ENCODE assay signal across 1 cellular context in the genomic region with DNA sequence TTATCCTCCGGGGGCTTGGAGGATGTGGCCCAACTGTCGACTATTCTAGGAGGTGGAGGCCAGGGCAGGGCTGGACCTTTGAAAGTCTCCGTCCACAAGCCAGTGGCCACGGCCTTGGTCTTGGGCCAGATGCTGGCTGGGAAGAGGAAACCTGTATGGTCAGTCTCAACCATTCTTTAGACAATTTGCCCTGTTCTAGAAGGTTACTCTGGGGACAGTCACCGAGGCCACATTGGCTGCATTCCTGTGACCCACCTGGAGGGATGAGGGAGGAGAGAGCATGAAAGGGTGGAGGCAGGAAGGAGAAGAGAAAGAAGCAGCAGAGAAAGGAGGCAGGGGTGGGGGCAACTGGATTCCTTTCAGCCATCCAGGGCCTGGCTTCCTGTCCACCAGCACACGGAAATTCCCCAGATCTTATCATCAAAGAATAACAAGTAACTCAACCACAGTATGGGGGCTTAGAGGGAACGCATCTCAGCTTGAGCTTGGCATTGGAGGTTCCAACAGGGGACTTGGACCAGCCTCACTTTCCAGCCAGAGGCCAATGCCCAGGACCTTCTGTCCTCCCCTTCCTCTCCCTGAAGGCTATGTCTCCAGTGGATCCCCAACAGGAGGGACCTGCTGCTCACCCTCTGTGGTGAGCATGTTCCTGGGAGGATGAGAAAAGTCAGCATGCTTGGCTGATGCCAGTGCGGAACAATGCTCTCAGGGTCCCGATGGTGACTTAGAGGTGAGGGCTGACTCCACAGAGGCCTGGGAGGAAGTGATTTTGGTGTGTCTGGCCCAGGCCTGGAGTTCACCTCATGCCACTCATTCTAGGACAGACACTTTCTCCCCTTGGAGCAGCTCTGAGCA.
TF ChIP-seq lines count a peak whose summit lies in the region.

No MANE protein-coding gene starts in this region.

TF ChIP-seq in HepG2, 621 proteins besides CTCF, POLR2A, EP300 and RAD21 (continued from another document and continues in another):
- TF ChIP-seq NR2F6 (IDR thresholded peaks at IDR 0.05) (no peak), NR2F6 (CRISPR knock-in tag; IDR thresholded peaks at IDR 0.05) (peak; percentile 42; the same call in 1 of the 2 replicates), FIP1L1 (IDR thresholded peaks at IDR 0.05; ENCODE audit: borderline replicate concordance, insufficient read depth, low read depth, low read length) (no peak), YY1 (IDR thresholded peaks at IDR 0.05; ENCODE audit: insufficient read depth, insufficient replicate concordance, low read depth, low read length) (no peak), CENPX (CRISPR knock-in tag; IDR thresholded peaks at IDR 0.05) (no peak), ZNF790 (CRISPR knock-in tag; IDR thresholded peaks at IDR 0.05; ENCODE audit: borderline replicate concordance) (no peak), NCOA1 (CRISPR knock-in tag; IDR thresholded peaks at IDR 0.05) (no peak), ZNF644 (CRISPR knock-in tag; IDR thresholded peaks at IDR 0.05; ENCODE audit: low read depth) (no peak), HDAC1 (CRISPR knock-in tag; IDR thresholded peaks at IDR 0.05) (peak; percentile 31; the same call in 1 of the 2 replicates), GATA4 (IDR thresholded peaks at IDR 0.05; ENCODE audit: borderline replicate concordance, low read depth) (0 out of 2 replicates have a peak, but pooled peaks have one; percentile 1), KDM6A (CRISPR knock-in tag; IDR thresholded peaks at IDR 0.05; ENCODE audit: low read depth) (peak; percentile 12; the same call in 1 of the 2 replicates), ZNF274 (CRISPR knock-in tag; IDR thresholded peaks at IDR 0.05) (peak; percentile 29; the same call in 1 of the 2 replicates), CCDC6 (CRISPR knock-in tag; IDR thresholded peaks at IDR 0.05) (no peak), ZNF605 (CRISPR knock-in tag; IDR thresholded peaks at IDR 0.05) (0 out of 2 replicates have a peak, but pooled peaks have one; percentile 19), FOXK2 (IDR thresholded peaks at IDR 0.05) (no peak), IKZF4 (CRISPR knock-in tag; IDR thresholded peaks at IDR 0.05; ENCODE audit: borderline replicate concordance, low read depth, not compliant biosample characterization) (no peak), ZBTB3 (CRISPR knock-in tag; IDR thresholded peaks at IDR 0.05; ENCODE audit: borderline replicate concordance, low read depth) (no peak), KDM1A (CRISPR knock-in tag; IDR thresholded peaks at IDR 0.05) (no peak), ZNF772 (CRISPR knock-in tag; IDR thresholded peaks at IDR 0.05) (no peak), ZNF792 (CRISPR knock-in tag; IDR thresholded peaks at IDR 0.05) (peak; percentile 20; the same call in 1 of the 2 replicates), CHD2 (IDR thresholded peaks at IDR 0.05; ENCODE audit: low read depth, low read length) (no peak), YEATS2 (CRISPR knock-in tag; IDR thresholded peaks at IDR 0.05; ENCODE audit: borderline replicate concordance) (peak; percentile 31; the same call in 1 of the 2 replicates), ZNF30 (CRISPR knock-in tag; IDR thresholded peaks at IDR 0.05) (no peak), ZNF24 (IDR thresholded peaks at IDR 0.05) (no peak), SP4 (CRISPR knock-in tag; IDR thresholded peaks at IDR 0.05) (no peak), ZNF761 (CRISPR knock-in tag; conservative IDR thresholded peaks at IDR 0.05) (no peak), FOXA3 (CRISPR knock-in tag; IDR thresholded peaks at IDR 0.05) (peak; percentile 32; the same call in 1 of the 2 replicates), KDM4B (CRISPR knock-in tag; IDR thresholded peaks at IDR 0.05) (no peak), SRY (CRISPR knock-in tag; IDR thresholded peaks at IDR 0.05) (no peak), GFI1 (CRISPR knock-in tag; IDR thresholded peaks at IDR 0.05; ENCODE audit: borderline replicate concordance) (no peak), ARID2 (CRISPR knock-in tag; IDR thresholded peaks at IDR 0.05; ENCODE audit: borderline replicate concordance) (peak; percentile 51; the same call in 1 of the 2 replicates), TBX3 (IDR thresholded peaks at IDR 0.05; ENCODE audit: borderline replicate concordance) (no peak)
- TF ChIP-seq, protein P1, sequence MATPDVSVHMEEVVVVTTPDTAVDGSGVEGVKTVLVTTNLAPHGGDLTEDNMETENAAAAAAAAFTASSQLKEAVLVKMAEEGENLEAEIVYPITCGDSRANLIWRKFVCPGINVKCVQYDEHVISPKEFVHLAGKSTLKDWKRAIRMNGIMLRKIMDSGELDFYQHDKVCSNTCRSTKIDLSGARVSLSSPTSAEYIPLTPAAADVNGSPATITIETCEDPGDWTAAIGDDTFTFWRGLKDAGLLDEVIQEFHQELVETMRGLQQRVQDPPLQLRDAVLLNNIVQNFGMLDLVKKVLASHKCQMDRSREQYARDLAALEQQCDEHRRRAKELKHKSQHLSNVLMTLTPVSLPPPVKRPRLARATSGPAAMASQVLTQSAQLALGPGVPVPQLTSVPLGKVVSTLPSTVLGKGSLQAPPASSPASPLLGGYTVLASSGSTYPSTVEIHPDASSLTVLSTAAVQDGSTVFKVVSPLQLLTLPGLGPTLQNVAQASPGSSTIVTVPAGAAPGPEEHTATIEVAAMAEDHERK (CRISPR knock-in tag; IDR thresholded peaks at IDR 0.05; ENCODE audit: low read depth): no peak
- TF ChIP-seq, protein P2, sequence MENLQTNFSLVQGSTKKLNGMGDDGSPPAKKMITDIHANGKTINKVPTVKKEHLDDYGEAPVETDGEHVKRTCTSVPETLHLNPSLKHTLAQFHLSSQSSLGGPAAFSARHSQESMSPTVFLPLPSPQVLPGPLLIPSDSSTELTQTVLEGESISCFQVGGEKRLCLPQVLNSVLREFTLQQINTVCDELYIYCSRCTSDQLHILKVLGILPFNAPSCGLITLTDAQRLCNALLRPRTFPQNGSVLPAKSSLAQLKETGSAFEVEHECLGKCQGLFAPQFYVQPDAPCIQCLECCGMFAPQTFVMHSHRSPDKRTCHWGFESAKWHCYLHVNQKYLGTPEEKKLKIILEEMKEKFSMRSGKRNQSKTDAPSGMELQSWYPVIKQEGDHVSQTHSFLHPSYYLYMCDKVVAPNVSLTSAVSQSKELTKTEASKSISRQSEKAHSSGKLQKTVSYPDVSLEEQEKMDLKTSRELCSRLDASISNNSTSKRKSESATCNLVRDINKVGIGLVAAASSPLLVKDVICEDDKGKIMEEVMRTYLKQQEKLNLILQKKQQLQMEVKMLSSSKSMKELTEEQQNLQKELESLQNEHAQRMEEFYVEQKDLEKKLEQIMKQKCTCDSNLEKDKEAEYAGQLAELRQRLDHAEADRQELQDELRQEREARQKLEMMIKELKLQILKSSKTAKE (CRISPR knock-in tag; IDR thresholded peaks at IDR 0.05; ENCODE audit: borderline replicate concordance): no peak
- TF ChIP-seq, protein P3, sequence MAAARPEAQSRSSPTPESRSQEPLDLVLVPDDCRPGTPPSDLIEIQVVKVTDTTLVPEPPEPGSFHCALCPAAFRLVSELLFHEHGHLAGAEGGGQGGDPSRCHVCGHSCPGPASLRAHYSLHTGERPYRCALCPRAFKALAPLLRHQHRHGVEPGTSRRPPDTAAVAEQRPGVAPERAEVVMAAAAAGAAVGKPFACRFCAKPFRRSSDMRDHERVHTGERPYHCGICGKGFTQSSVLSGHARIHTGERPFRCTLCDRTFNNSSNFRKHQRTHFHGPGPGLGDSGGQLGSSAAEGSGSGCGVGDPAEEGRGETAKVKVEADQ (CRISPR knock-in tag; IDR thresholded peaks at IDR 0.05; ENCODE audit: borderline replicate concordance): no peak
- TF ChIP-seq, protein P4, sequence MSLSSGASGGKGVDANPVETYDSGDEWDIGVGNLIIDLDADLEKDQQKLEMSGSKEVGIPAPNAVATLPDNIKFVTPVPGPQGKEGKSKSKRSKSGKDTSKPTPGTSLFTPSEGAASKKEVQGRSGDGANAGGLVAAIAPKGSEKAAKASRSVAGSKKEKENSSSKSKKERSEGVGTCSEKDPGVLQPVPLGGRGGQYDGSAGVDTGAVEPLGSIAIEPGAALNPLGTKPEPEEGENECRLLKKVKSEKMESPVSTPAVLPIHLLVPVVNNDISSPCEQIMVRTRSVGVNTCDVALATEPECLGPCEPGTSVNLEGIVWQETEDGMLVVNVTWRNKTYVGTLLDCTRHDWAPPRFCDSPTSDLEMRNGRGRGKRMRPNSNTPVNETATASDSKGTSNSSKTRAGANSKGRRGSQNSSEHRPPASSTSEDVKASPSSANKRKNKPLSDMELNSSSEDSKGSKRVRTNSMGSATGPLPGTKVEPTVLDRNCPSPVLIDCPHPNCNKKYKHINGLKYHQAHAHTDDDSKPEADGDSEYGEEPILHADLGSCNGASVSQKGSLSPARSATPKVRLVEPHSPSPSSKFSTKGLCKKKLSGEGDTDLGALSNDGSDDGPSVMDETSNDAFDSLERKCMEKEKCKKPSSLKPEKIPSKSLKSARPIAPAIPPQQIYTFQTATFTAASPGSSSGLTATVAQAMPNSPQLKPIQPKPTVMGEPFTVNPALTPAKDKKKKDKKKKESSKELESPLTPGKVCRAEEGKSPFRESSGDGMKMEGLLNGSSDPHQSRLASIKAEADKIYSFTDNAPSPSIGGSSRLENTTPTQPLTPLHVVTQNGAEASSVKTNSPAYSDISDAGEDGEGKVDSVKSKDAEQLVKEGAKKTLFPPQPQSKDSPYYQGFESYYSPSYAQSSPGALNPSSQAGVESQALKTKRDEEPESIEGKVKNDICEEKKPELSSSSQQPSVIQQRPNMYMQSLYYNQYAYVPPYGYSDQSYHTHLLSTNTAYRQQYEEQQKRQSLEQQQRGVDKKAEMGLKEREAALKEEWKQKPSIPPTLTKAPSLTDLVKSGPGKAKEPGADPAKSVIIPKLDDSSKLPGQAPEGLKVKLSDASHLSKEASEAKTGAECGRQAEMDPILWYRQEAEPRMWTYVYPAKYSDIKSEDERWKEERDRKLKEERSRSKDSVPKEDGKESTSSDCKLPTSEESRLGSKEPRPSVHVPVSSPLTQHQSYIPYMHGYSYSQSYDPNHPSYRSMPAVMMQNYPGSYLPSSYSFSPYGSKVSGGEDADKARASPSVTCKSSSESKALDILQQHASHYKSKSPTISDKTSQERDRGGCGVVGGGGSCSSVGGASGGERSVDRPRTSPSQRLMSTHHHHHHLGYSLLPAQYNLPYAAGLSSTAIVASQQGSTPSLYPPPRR (CRISPR knock-in tag; IDR thresholded peaks at IDR 0.05; ENCODE audit: borderline replicate concordance): no peak
- TF ChIP-seq, protein P5, sequence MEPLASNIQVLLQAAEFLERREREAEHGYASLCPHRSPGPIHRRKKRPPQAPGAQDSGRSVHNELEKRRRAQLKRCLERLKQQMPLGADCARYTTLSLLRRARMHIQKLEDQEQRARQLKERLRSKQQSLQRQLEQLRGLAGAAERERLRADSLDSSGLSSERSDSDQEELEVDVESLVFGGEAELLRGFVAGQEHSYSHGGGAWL (CRISPR knock-in tag; IDR thresholded peaks at IDR 0.05): no peak
- TF ChIP-seq, protein P6, sequence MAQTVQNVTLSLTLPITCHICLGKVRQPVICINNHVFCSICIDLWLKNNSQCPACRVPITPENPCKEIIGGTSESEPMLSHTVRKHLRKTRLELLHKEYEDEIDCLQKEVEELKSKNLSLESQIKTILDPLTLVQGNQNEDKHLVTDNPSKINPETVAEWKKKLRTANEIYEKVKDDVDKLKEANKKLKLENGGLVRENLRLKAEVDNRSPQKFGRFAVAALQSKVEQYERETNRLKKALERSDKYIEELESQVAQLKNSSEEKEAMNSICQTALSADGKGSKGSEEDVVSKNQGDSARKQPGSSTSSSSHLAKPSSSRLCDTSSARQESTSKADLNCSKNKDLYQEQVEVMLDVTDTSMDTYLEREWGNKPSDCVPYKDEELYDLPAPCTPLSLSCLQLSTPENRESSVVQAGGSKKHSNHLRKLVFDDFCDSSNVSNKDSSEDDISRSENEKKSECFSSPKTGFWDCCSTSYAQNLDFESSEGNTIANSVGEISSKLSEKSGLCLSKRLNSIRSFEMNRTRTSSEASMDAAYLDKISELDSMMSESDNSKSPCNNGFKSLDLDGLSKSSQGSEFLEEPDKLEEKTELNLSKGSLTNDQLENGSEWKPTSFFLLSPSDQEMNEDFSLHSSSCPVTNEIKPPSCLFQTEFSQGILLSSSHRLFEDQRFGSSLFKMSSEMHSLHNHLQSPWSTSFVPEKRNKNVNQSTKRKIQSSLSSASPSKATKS (CRISPR knock-in tag; IDR thresholded peaks at IDR 0.05): no peak
- TF ChIP-seq, protein P7, sequence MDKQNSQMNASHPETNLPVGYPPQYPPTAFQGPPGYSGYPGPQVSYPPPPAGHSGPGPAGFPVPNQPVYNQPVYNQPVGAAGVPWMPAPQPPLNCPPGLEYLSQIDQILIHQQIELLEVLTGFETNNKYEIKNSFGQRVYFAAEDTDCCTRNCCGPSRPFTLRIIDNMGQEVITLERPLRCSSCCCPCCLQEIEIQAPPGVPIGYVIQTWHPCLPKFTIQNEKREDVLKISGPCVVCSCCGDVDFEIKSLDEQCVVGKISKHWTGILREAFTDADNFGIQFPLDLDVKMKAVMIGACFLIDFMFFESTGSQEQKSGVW (CRISPR knock-in tag; IDR thresholded peaks at IDR 0.05; ENCODE audit: borderline replicate concordance): no peak
- TF ChIP-seq, protein P8, sequence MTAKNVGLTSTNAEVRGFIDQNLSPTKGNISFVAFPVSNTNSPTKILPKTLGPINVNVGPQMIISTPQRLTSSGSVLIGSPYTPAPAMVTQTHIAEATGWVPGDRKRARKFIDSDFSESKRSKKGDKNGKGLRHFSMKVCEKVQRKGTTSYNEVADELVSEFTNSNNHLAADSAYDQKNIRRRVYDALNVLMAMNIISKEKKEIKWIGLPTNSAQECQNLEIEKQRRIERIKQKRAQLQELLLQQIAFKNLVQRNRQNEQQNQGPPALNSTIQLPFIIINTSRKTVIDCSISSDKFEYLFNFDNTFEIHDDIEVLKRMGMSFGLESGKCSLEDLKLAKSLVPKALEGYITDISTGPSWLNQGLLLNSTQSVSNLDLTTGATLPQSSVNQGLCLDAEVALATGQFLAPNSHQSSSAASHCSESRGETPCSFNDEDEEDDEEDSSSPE (CRISPR knock-in tag; IDR thresholded peaks at IDR 0.05): no peak
- TF ChIP-seq, protein P9, sequence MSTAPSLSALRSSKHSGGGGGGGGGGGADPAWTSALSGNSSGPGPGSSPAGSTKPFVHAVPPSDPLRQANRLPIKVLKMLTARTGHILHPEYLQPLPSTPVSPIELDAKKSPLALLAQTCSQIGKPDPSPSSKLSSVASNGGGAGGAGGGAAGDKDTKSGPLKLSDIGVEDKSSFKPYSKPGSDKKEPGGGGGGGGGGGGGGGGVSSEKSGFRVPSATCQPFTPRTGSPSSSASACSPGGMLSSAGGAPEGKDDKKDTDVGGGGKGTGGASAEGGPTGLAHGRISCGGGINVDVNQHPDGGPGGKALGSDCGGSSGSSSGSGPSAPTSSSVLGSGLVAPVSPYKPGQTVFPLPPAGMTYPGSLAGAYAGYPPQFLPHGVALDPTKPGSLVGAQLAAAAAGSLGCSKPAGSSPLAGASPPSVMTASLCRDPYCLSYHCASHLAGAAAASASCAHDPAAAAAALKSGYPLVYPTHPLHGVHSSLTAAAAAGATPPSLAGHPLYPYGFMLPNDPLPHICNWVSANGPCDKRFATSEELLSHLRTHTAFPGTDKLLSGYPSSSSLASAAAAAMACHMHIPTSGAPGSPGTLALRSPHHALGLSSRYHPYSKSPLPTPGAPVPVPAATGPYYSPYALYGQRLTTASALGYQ (CRISPR knock-in tag; IDR thresholded peaks at IDR 0.05): no peak
- TF ChIP-seq, protein P10, sequence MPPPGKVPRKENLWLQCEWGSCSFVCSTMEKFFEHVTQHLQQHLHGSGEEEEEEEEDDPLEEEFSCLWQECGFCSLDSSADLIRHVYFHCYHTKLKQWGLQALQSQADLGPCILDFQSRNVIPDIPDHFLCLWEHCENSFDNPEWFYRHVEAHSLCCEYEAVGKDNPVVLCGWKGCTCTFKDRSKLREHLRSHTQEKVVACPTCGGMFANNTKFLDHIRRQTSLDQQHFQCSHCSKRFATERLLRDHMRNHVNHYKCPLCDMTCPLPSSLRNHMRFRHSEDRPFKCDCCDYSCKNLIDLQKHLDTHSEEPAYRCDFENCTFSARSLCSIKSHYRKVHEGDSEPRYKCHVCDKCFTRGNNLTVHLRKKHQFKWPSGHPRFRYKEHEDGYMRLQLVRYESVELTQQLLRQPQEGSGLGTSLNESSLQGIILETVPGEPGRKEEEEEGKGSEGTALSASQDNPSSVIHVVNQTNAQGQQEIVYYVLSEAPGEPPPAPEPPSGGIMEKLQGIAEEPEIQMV (CRISPR knock-in tag; IDR thresholded peaks at IDR 0.05; ENCODE audit: low read depth): no peak
